Comparison of ENCODE assay signal across 19 cellular contexts in the genomic region with DNA sequence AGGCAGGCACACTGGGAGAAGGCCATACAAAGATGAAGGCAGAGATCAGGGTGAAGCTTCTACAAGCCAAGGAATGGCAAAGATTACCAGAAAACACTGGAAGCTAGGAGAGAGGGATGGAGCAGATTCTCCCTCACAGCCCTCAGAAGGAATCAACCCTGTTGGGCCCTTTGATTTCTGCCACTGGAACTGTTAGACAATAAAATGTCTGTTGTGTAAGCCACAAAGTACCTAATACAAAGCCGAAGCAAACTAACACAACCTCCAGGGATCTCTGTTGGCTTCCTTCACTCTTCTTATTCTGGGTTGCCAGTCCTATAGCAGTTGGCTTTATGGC. TPM values are rescaled to one million over a fixed set of nuclear protein-coding genes. Genes with fewer than 3 reads are reported as not detected.
"Had no signal": no experiment of that assay in that cellular context is flagged by ENCODE, and none has a peak within 500 bp of the region (broad histone marks: within the 10 kb centered on the region; RNA-seq: fewer than 3 reads in every experiment).

No MANE protein-coding gene starts in this region.

- H3K4me1 Mint-ChIP-seq: activated naive CD4-positive, alpha-beta T cell treated with anti-CD3 and anti-CD28 coated beads, Interleukin-2, amount 50 U/mL, for 24 hours had no signal

- H3K9me3 ChIP-seq: adrenal gland, gastroesophageal sphincter, upper lobe of right lung had no signal

- ATAC-seq: activated CD8-positive, alpha-beta T cell treated with anti-CD3 and anti-CD28 coated beads for 36 hours; activated T-cell treated with anti-CD3 and anti-CD28 coated beads, Interleukin-2, amount 50 U/mL, for 4 hours; gastroesophageal sphincter; left lobe of liver; WTC11 had no signal

- H3K9me3 Mint-ChIP-seq: activated CD8-positive, alpha-beta T cell treated with anti-CD3 and anti-CD28 coated beads for 36 hours; activated naive CD4-positive, alpha-beta T cell treated with anti-CD3 and anti-CD28 coated beads, Interleukin-2, amount 50 U/mL, for 24 hours; activated T-cell treated with anti-CD3 and anti-CD28 coated beads, Interleukin-2, amount 50 U/mL, for 4 hours had no signal

- H3K36me3 Mint-ChIP-seq: activated naive CD4-positive, alpha-beta T cell treated with anti-CD3 and anti-CD28 coated beads, Interleukin-2, amount 50 U/mL, for 24 hours had no signal

- H3K4me3 ChIP-seq: adrenal gland, gastroesophageal sphincter, upper lobe of right lung had no signal

- H3K27ac ChIP-seq: upper lobe of right lung had no signal

- H3K27me3 ChIP-seq: gastroesophageal sphincter, upper lobe of right lung had no signal

- H3K4me3 Mint-ChIP-seq: activated CD8-positive, alpha-beta T cell treated with anti-CD3 and anti-CD28 coated beads for 36 hours; activated naive CD4-positive, alpha-beta T cell treated with anti-CD3 and anti-CD28 coated beads, Interleukin-2, amount 50 U/mL, for 24 hours; activated T-cell treated with anti-CD3 and anti-CD28 coated beads, Interleukin-2, amount 50 U/mL, for 4 hours; neural crest cell; WTC11 had no signal

- DNase-seq: activated CD4-positive, alpha-beta T cell treated with anti-CD3 and anti-CD28 coated beads for 4 hours; activated CD8-positive, alpha-beta T cell treated with anti-CD3 and anti-CD28 coated beads for 36 hours; activated effector memory CD4-positive, alpha-beta T cell treated with Interleukin-2 at 50 U/mL for 16 hours; activated T-cell treated with anti-CD3 and anti-CD28 coated beads, Interleukin-2, amount 50 U/mL, for 4 hours; caudate nucleus; stimulated activated CD4-positive, alpha-beta T cell treated with anti-CD3 and anti-CD28 coated beads, Interleukin-15, amount 100 ng/mL, for 24 hours; stimulated activated CD4-positive, alpha-beta T cell treated with anti-CD3 and anti-CD28 coated beads, Interleukin-4, amount 100 ng/mL, for 1 hour; stimulated activated naive CD4-positive, alpha-beta T cell treated with Interleukin-2 at 50 U/mL for 16 hours; substantia nigra; upper lobe of right lung had no signal

- H3K36me3 ChIP-seq: adrenal gland, gastroesophageal sphincter, upper lobe of right lung had no signal

- H3K27ac Mint-ChIP-seq: activated CD8-positive, alpha-beta T cell treated with anti-CD3 and anti-CD28 coated beads for 36 hours; activated naive CD4-positive, alpha-beta T cell treated with anti-CD3 and anti-CD28 coated beads, Interleukin-2, amount 50 U/mL, for 24 hours; WTC11 had no signal

RNA-seq across cellular contexts. Expression of gene PLA2G2A, which starts 1.7 kb away (rescaled TPM):
- total RNA-seq: activated CD8-positive, alpha-beta T cell treated with anti-CD3 and anti-CD28 coated beads for 36 hours; neural crest cell; osteoblast; skeletal muscle tissue had no signal

RNA-seq across cellular contexts. Expression of gene PLA2G2E, which starts 57.7 kb away (rescaled TPM):
- total RNA-seq: activated CD8-positive, alpha-beta T cell treated with anti-CD3 and anti-CD28 coated beads for 36 hours; activated T-cell treated with anti-CD3 and anti-CD28 coated beads, Interleukin-2, amount 50 U/mL, for 4 hours; adrenal gland; gastroesophageal sphincter; left lobe of liver; neural crest cell; osteoblast; skeletal muscle tissue; upper lobe of right lung; WTC11 had no signal
- polyA plus RNA-seq: adrenal gland, esophagus had no signal
